36 cellular contexts compared by ENCODE assay signal in the genomic region with DNA sequence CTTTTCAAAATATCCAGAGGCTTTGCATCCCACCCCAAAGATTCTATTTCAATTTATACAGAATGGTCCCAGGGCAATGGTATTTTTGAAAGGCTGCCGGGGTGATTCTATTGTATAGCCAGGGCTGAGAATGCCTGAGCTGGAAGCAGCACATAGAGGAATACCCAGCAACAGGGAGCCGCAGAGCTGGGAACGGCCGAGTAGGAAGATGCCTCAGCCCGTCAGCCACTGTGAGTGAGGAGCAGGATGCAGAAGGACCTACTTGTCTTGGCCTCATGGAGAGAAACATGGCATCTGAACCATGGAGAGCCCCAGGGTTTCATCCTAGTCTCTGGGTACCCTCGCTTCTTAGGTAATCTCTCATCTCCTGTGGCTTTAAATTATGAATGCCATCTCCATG.
"Had no signal": no experiment of that assay in that cellular context is flagged by ENCODE, and none has a peak within 500 bp of the region (broad histone marks: within the 10 kb centered on the region; RNA-seq: fewer than 3 reads in every experiment).

No MANE protein-coding gene starts in this region.

- H3K4me3 Mint-ChIP-seq: activated B cell treated with CpG ODN at 0.5 μM for 24 hours; activated CD4-positive, alpha-beta memory T cell treated with anti-CD3 and anti-CD28 coated beads for 36 hours; activated CD4-positive, alpha-beta T cell treated with anti-CD3 and anti-CD28 coated beads, Interleukin-2, amount 10 ng/mL, durations not matched to agents 24 days and 14 days; activated CD8-positive, alpha-beta memory T cell treated with anti-CD3 and anti-CD28 coated beads, Interleukin-2, amount 10 ng/mL, durations not matched to agents 7 days and 5 days; activated CD8-positive, alpha-beta T cell treated with anti-CD3 and anti-CD28 coated beads for 36 hours; activated naive CD4-positive, alpha-beta T cell treated with anti-CD3 and anti-CD28 coated beads for 36 hours; activated naive CD8-positive, alpha-beta T cell treated with anti-CD3 and anti-CD28 coated beads for 36 hours; activated T-cell treated with anti-CD3 and anti-CD28 coated beads, Interleukin-2, amount 50 U/mL, for 4 hours; activated T-cell treated with anti-CD3 and anti-CD28 coated beads, Interleukin-2, amount 50 U/mL, for 72 hours; activated T-helper 1 cell treated with anti-CD3 and anti-CD28 coated beads, Interleukin-12 subunit alpha, Interleukin-12 subunit beta, Interleukin-2, Interleukin-4 antibody, amounts not matched to agents 30 ng/mL and 10 ng/mL and 1 ng/mL, durations not matched to agents 14 hours and 24 hours and 36 hours; activated T-helper 17 cell treated with anti-CD3 and anti-CD28 coated beads, Interleukin-2, amount 50 U/mL, for 72 hours; T-helper 1 cell treated with Interleukin-12 subunit alpha and Interleukin-12 subunit beta and Interleukin-4 antibody, amounts not matched to agents 30 μg/mL and 1 μg/mL, for 36 hours; T-helper 2 cell treated with Interferon-gamma antibody and Interleukin-4, amounts not matched to agents 5 μg/mL and 100 μg/mL, for 36 hours had no signal

- H3K9me3 ChIP-seq: adrenal gland, body of pancreas, breast epithelium had no signal

- H3K36me3 Mint-ChIP-seq: activated CD4-positive, alpha-beta memory T cell treated with anti-CD3 and anti-CD28 coated beads for 36 hours; activated CD8-positive, alpha-beta memory T cell treated with anti-CD3 and anti-CD28 coated beads, Interleukin-2, amount 10 ng/mL, durations not matched to agents 7 days and 5 days; activated naive CD4-positive, alpha-beta T cell treated with anti-CD3 and anti-CD28 coated beads, Interleukin-2, amount 50 U/mL, for 72 hours; activated naive CD8-positive, alpha-beta T cell treated with anti-CD3 and anti-CD28 coated beads for 36 hours had no signal

- H3K4me3 ChIP-seq: adrenal gland, body of pancreas, breast epithelium had no signal

- H3K27me3 Mint-ChIP-seq: activated CD8-positive, alpha-beta T cell treated with anti-CD3 and anti-CD28 coated beads for 36 hours; activated naive CD8-positive, alpha-beta T cell treated with anti-CD3 and anti-CD28 coated beads for 36 hours had no signal

- ATAC-seq: activated CD8-positive, alpha-beta memory T cell treated with anti-CD3 and anti-CD28 coated beads, Interleukin-2, amount 10 ng/mL, durations not matched to agents 7 days and 5 days; activated CD8-positive, alpha-beta T cell treated with anti-CD3 and anti-CD28 coated beads for 36 hours; activated naive CD4-positive, alpha-beta T cell treated with anti-CD3 and anti-CD28 coated beads, Interleukin-2, amount 50 U/mL, for 72 hours; activated T-cell treated with anti-CD3 and anti-CD28 coated beads, Interleukin-2, amount 50 U/mL, for 4 hours; activated T-cell treated with anti-CD3 and anti-CD28 coated beads, Interleukin-2, amount 50 U/mL, for 72 hours; activated T-helper 17 cell treated with anti-CD3 and anti-CD28 coated beads, Interleukin-2, amount 50 U/mL, for 72 hours had no signal

- DNase-seq: activated B cell treated with CpG ODN at 0.5 μM for 24 hours; activated CD4-positive, alpha-beta memory T cell treated with anti-CD3 and anti-CD28 coated beads for 36 hours; activated CD4-positive, alpha-beta T cell treated with anti-CD3 and anti-CD28 coated beads for 4 hours; activated CD4-positive, alpha-beta T cell treated with anti-CD3 and anti-CD28 coated beads, Interleukin-2, amount 10 ng/mL, durations not matched to agents 24 days and 14 days; activated CD4-positive, alpha-beta T cell treated with anti-CD3 and anti-CD28 coated beads, Interleukin-2, amount 50 U/mL, for 1 hour; activated CD4-positive, alpha-beta T cell treated with anti-CD3 and anti-CD28 coated beads, Interleukin-2, amount 50 U/mL, for 4 hours; activated CD4-positive, CD25-positive, alpha-beta regulatory T cell treated with anti-CD3 and anti-CD28 coated beads, Interleukin-2, amount 50 U/mL, for 72 hours; activated CD8-positive, alpha-beta memory T cell treated with anti-CD3 and anti-CD28 coated beads, Interleukin-2, amount 10 ng/mL, durations not matched to agents 7 days and 5 days; activated CD8-positive, alpha-beta T cell treated with anti-CD3 and anti-CD28 coated beads for 36 hours; activated gamma-delta T cell treated with Interleukin-2 at 50 U/mL for 16 hours; activated naive CD4-positive, alpha-beta T cell; activated naive CD4-positive, alpha-beta T cell treated with anti-CD3 and anti-CD28 coated beads for 36 hours; activated naive CD4-positive, alpha-beta T cell treated with anti-CD3 and anti-CD28 coated beads, Interleukin-2, amount 50 U/mL, for 16 hours; activated naive CD8-positive, alpha-beta T cell treated with anti-CD3 and anti-CD28 coated beads for 36 hours; activated T-cell treated with anti-CD3 and anti-CD28 coated beads for 4 hours; activated T-cell treated with anti-CD3 and anti-CD28 coated beads, Interleukin-2, amount 50 U/mL, for 1 hour; activated T-cell treated with anti-CD3 and anti-CD28 coated beads, Interleukin-2, amount 50 U/mL, for 4 hours; activated T-cell treated with anti-CD3 and anti-CD28 coated beads, Interleukin-2, amount 50 U/mL, for 72 hours; adrenal gland; amniotic stem cell; aorta; body of pancreas; brain microvascular endothelial cell; central memory CD4-positive, alpha-beta T cell; cerebellar nuclear complex; SW 1271; T-helper 1 cell; T-helper 2 cell; T-helper 9 cell had no signal

- H3K4me1 ChIP-seq: body of pancreas, breast epithelium had no signal

- H3K9me3 Mint-ChIP-seq: activated B cell treated with CpG ODN at 0.5 μM for 24 hours; activated CD4-positive, alpha-beta memory T cell treated with anti-CD3 and anti-CD28 coated beads for 36 hours; activated CD4-positive, alpha-beta T cell treated with anti-CD3 and anti-CD28 coated beads, Interleukin-2, amount 10 ng/mL, durations not matched to agents 24 days and 14 days; activated CD8-positive, alpha-beta T cell treated with anti-CD3 and anti-CD28 coated beads for 36 hours; activated naive CD4-positive, alpha-beta T cell treated with anti-CD3 and anti-CD28 coated beads for 36 hours; activated naive CD4-positive, alpha-beta T cell treated with anti-CD3 and anti-CD28 coated beads, Interleukin-2, amount 50 U/mL, for 72 hours; activated naive CD8-positive, alpha-beta T cell treated with anti-CD3 and anti-CD28 coated beads for 36 hours; activated T-cell treated with anti-CD3 and anti-CD28 coated beads, Interleukin-2, amount 50 U/mL, for 4 hours; activated T-cell treated with anti-CD3 and anti-CD28 coated beads, Interleukin-2, amount 50 U/mL, for 72 hours; activated T-helper 1 cell treated with anti-CD3 and anti-CD28 coated beads, Interleukin-12 subunit alpha, Interleukin-12 subunit beta, Interleukin-2, Interleukin-4 antibody, amounts not matched to agents 30 ng/mL and 10 ng/mL and 1 ng/mL, durations not matched to agents 14 hours and 24 hours and 36 hours; activated T-helper 17 cell treated with anti-CD3 and anti-CD28 coated beads, Interleukin-2, amount 50 U/mL, for 72 hours; T-helper 1 cell treated with Interleukin-12 subunit alpha and Interleukin-12 subunit beta and Interleukin-4 antibody, amounts not matched to agents 30 μg/mL and 1 μg/mL, for 36 hours; T-helper 2 cell treated with Interferon-gamma antibody and Interleukin-4, amounts not matched to agents 5 μg/mL and 100 μg/mL, for 36 hours had no signal

- H3K27ac ChIP-seq: adrenal gland, body of pancreas, brain microvascular endothelial cell, breast epithelium, VCaP had no signal

- H3K27me3 ChIP-seq: adrenal gland, body of pancreas, brain microvascular endothelial cell, breast epithelium had no signal

- H3K4me1 Mint-ChIP-seq: activated B cell treated with CpG ODN at 0.5 μM for 24 hours had no signal

- H3K36me3 ChIP-seq: adrenal gland, brain microvascular endothelial cell, breast epithelium had no signal

- H3K27ac Mint-ChIP-seq: activated B cell treated with CpG ODN at 0.5 μM for 24 hours; activated CD4-positive, alpha-beta memory T cell treated with anti-CD3 and anti-CD28 coated beads for 36 hours; activated CD4-positive, alpha-beta T cell treated with anti-CD3 and anti-CD28 coated beads, Interleukin-2, amount 10 ng/mL, durations not matched to agents 24 days and 14 days; activated CD8-positive, alpha-beta memory T cell treated with anti-CD3 and anti-CD28 coated beads, Interleukin-2, amount 10 ng/mL, durations not matched to agents 7 days and 5 days; activated CD8-positive, alpha-beta T cell treated with anti-CD3 and anti-CD28 coated beads for 36 hours; activated naive CD4-positive, alpha-beta T cell treated with anti-CD3 and anti-CD28 coated beads for 36 hours; activated naive CD4-positive, alpha-beta T cell treated with anti-CD3 and anti-CD28 coated beads, Interleukin-2, amount 50 U/mL, for 72 hours; activated naive CD8-positive, alpha-beta T cell treated with anti-CD3 and anti-CD28 coated beads for 36 hours; activated T-cell treated with anti-CD3 and anti-CD28 coated beads, Interleukin-2, amount 50 U/mL, for 72 hours; activated T-helper 1 cell treated with anti-CD3 and anti-CD28 coated beads, Interleukin-12 subunit alpha, Interleukin-12 subunit beta, Interleukin-2, Interleukin-4 antibody, amounts not matched to agents 30 ng/mL and 10 ng/mL and 1 ng/mL, durations not matched to agents 14 hours and 24 hours and 36 hours; activated T-helper 17 cell treated with anti-CD3 and anti-CD28 coated beads, Interleukin-2, amount 50 U/mL, for 72 hours; T-helper 1 cell treated with Interleukin-12 subunit alpha and Interleukin-12 subunit beta and Interleukin-4 antibody, amounts not matched to agents 30 μg/mL and 1 μg/mL, for 36 hours; T-helper 2 cell treated with Interferon-gamma antibody and Interleukin-4, amounts not matched to agents 5 μg/mL and 100 μg/mL, for 36 hours had no signal
